In the genomic region with DNA sequence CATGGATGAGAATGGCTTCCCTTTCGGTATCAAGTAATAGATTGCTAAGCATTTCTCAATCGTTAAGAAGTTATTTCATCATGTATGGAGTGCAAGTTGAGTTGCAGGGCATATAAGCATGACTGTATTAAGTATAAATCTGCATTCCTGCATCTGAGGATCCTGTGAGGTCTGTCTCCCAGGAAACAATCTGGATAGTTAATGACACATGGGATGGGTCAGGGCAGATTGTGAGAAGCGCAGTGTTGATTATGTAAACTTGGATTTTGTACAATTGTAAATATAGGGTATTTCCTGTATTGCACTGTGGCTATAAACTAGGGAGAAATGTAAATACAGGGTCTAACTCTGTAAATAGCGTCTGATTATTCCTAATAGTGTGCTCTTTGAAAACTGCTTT, we compare ENCODE assay signal across 25 cellular contexts.
DNase-seq lines count a peak whose midpoint lies in the region; ATAC-seq, FAIRE-seq and TF ChIP-seq lines count a peak whose summit lies in the region.
"Had no signal": no experiment of that assay in that cellular context is flagged by ENCODE, and none has a peak within 500 bp of the region (broad histone marks: within the 10 kb centered on the region; RNA-seq: fewer than 3 reads in every experiment).

No MANE protein-coding gene starts in this region.

- H4K8ac ChIP-seq in IMR-90 (ENCODE audit: low read depth in 2 of 2, low read length in 2 of 2): no peak overlapping the region

- TF ChIP-seq CTCF in IMR-90 (conservative IDR thresholded peaks at IDR 0.05; ENCODE audit: low read depth, low read length): no peak
- TF ChIP-seq CTCF in astrocyte of the spinal cord (IDR thresholded peaks at IDR 0.05; ENCODE audit: low read depth, low read length): no peak
- TF ChIP-seq CTCF in fibroblast of the aortic adventitia (IDR thresholded peaks at IDR 0.05; ENCODE audit: insufficient read depth, low read length): no peak
- TF ChIP-seq CTCF in gastroesophageal sphincter (IDR thresholded peaks at IDR 0.05): no peak
- TF ChIP-seq CTCF in CD14-positive monocyte (IDR thresholded peaks at IDR 0.05): no peak

- POLR2A ChIA-PET in IMR-90 (lab: Charles Lee; ENCODE audit: unreplicated experiment): no interaction called here

- no peaks in the 10 kb centered on the region for H3K27me3 ChIP-seq in IMR-90 (ENCODE audit: control insufficient read depth, insufficient read depth, low read length)
- no peaks in the 10 kb centered on the region for H3K27me3 ChIP-seq in small intestine (ENCODE audit: control insufficient read depth in 2 of 2, insufficient read depth in 2 of 2, low read length in 2 of 2)
- no peaks in the 10 kb centered on the region for H3K27me3 ChIP-seq in gastroesophageal sphincter
- H3K27me3 ChIP-seq: cardiac muscle cell, left lung, ovary, Peyer's patch, testis had no signal

- H2BK120ac ChIP-seq in IMR-90 (ENCODE audit: low read depth, low read length): no peak overlapping the region

- in situ Hi-C loops in IMR-90 (cut with MboI; ENCODE audit: low sequenced_read_pairs): no loop called here
- in situ Hi-C loops in astrocyte of the spinal cord (cut with HindIII; ENCODE audit: low sequenced_read_pairs): no loop called here

- H3K79me1 ChIP-seq in IMR-90 (ENCODE audit: low read depth in 1 of 2, low read length in 2 of 2): no peaks in the 10 kb centered on the region

- H2AK9ac ChIP-seq in IMR-90 (replicated peaks; ENCODE audit: low read depth, low read length, poor library complexity): no peak overlapping the region

- CTCF ChIA-PET in IMR-90 (lab: Yijun Ruan, JAX): no interaction called here

- H3K27me3 Mint-ChIP-seq in CD14-positive monocyte (ENCODE audit: low read depth in 3 of 3): no peaks in the 10 kb centered on the region
- H3K27me3 Mint-ChIP-seq: activated naive CD4-positive, alpha-beta T cell treated with anti-CD3 and anti-CD28 coated beads, Interleukin-2, amount 10 ng/mL, durations not matched to agents 7 days and 5 days had no signal

- H3K36me3 ChIP-seq in IMR-90 (ENCODE audit: control insufficient read depth, insufficient read depth, low read length) (no peaks in the 10 kb centered on the region), small intestine (ENCODE audit: control insufficient read depth in 2 of 2, insufficient read depth in 2 of 2, low read length in 2 of 2) (no peaks in the 10 kb centered on the region), gastroesophageal sphincter (no peaks in the 10 kb centered on the region)
- H3K36me3 ChIP-seq: cardiac muscle cell, left lung, ovary, Peyer's patch had no signal

- H3K4me1 ChIP-seq in IMR-90 (ENCODE audit: control insufficient read depth, insufficient read depth, low read length) (peaks cover 13% of the 10 kb centered on the region), small intestine (ENCODE audit: control insufficient read depth in 2 of 2, insufficient read depth in 1 of 2, low read depth in 1 of 2, low read length in 1 of 2) (peaks cover 5 to 6% of the 10 kb centered on the region in 2 donors), gastroesophageal sphincter (peaks cover 20 to 56% (median 22%) of the 10 kb centered on the region in 3 donors)

- H3K4ac ChIP-seq in IMR-90 (ENCODE audit: low read depth, low read length): no peak overlapping the region

- H3K56ac ChIP-seq in IMR-90 (ENCODE audit: extremely low read depth, insufficient read depth, low read length): no peak overlapping the region

- no peak overlapping the region for H3K14ac ChIP-seq in IMR-90 (replicated peaks; ENCODE audit: low read depth, low read length)

- dilution Hi-C loops in IMR-90 (cut with HindIII; ENCODE audit: low sequenced_read_pairs, unreplicated experiment): no loop called here

- no peak overlapping the region for H3K18ac ChIP-seq in IMR-90 (ENCODE audit: low read depth, low read length)

- WGBS in IMR-90 (ENCODE audit: extremely low coverage in 2 of 2, insufficient read length in 1 of 2), 2 experiments: no CpG with 5 or more reads among the region's 4 CpGs
- WGBS in small intestine, 3 donors: 40 to 49% (median 47%) methylated on average over 4 of the region's 4 CpGs
- 48 to 51% methylated on average over 4 of the region's 4 CpGs for WGBS in gastroesophageal sphincter (ENCODE audit: low coverage in 1 of 2), 2 donors

- TF ChIP-seq POLR2A in IMR-90 (IDR thresholded peaks at IDR 0.05; ENCODE audit: low read depth, low read length) (no peak), gastroesophageal sphincter (IDR thresholded peaks at IDR 0.05) (no peak)

- no peak overlapping the region for H4K91ac ChIP-seq in IMR-90 (ENCODE audit: insufficient read depth, low read depth, low read length)

- H3K36me3 Mint-ChIP-seq in CD14-positive monocyte: peaks cover 6 to 32% of the 10 kb centered on the region in 2 donors
- H3K36me3 Mint-ChIP-seq: activated naive CD4-positive, alpha-beta T cell treated with anti-CD3 and anti-CD28 coated beads, Interleukin-2, amount 10 ng/mL, durations not matched to agents 7 days and 5 days had no signal

- DNase-seq in IMR-90: peak; percentile 62
- DNase-seq in astrocyte of the spinal cord (ENCODE audit: low read depth, low spot score): peak; percentile 27
- DNase-seq in fibroblast of the aortic adventitia (ENCODE audit: low read depth): peak; percentile 22
- peak; percentile 21 for DNase-seq in small intestine
- DNase-seq in CD14-positive monocyte (ENCODE audit: low spot score): no peak
- DNase-seq: activated CD4-positive, alpha-beta T cell treated with anti-CD3 and anti-CD28 coated beads, Interleukin-2, amount 50 U/mL, for 48 hours; activated naive CD4-positive, alpha-beta T cell treated with anti-CD3 and anti-CD28 coated beads, Interleukin-2, amount 10 ng/mL, durations not matched to agents 7 days and 5 days; activated T-cell treated with anti-CD3 and anti-CD28 coated beads, Interleukin-2, amount 50 U/mL, for 1 hour; AML-193; Calu3; effector CD4-positive, alpha-beta T cell; GDM1; left lung; ovary; Peyer's patch; stimulated activated CD4-positive, alpha-beta T cell treated with anti-CD3 and anti-CD28 coated beads, Interleukin-4, amount 100 ng/mL, for 4 hours; stimulated activated CD8-positive, alpha-beta memory T cell treated with anti-CD3 and anti-CD28 coated beads, Interleukin-4, amount 100 ng/mL, for 48 hours; testis had no signal

- no TSS peak for BruUV-seq in IMR-90 (replicated peaks; lab: Mats Ljungman, UMichigan)

- H3K9me3 ChIP-seq in IMR-90 (ENCODE audit: control insufficient read depth, insufficient read depth, low read length): no peaks in the 10 kb centered on the region
- H3K9me3 ChIP-seq in small intestine (ENCODE audit: control insufficient read depth, low read depth): no peaks in the 10 kb centered on the region
- no peaks in the 10 kb centered on the region for H3K9me3 ChIP-seq in gastroesophageal sphincter
- H3K9me3 ChIP-seq: ovary, Peyer's patch, testis had no signal

- peaks cover 38% of the 10 kb centered on the region for H3K4me1 Mint-ChIP-seq in CD14-positive monocyte
- H3K4me1 Mint-ChIP-seq: activated naive CD4-positive, alpha-beta T cell treated with anti-CD3 and anti-CD28 coated beads, Interleukin-2, amount 10 ng/mL, durations not matched to agents 7 days and 5 days had no signal

- H3K27ac ChIP-seq in IMR-90 (ENCODE audit: insufficient read depth, low read length): no peak overlapping the region
- H3K27ac ChIP-seq in small intestine (ENCODE audit: low read depth in 1 of 2, low read length in 1 of 2): no peak overlapping the region
- H3K27ac ChIP-seq in gastroesophageal sphincter: no peak overlapping the region
- H3K27ac ChIP-seq: cardiac muscle cell, left lung, ovary, Peyer's patch, testis had no signal

- H4K5ac ChIP-seq in IMR-90 (ENCODE audit: low read depth, low read length): no peak overlapping the region

- peak; percentile 75 for ATAC-seq in IMR-90 (ENCODE audit: low read depth)
- ATAC-seq in gastroesophageal sphincter: no peak
- ATAC-seq in HG03520 (IDR thresholded peaks at IDR 0.05; ENCODE audit: unreplicated experiment): no peak
- no peak for ATAC-seq in GM19463 (IDR thresholded peaks at IDR 0.05; ENCODE audit: unreplicated experiment)
- ATAC-seq: GM12878, K562, left lung, SK-N-SH treated with all-trans-retinoic acid at 6 μM for 48 hours had no signal

- H3K27ac Mint-ChIP-seq in CD14-positive monocyte: peak overlapping the region in 1 of 7 donors; percentile 29
- H3K27ac Mint-ChIP-seq: activated naive CD4-positive, alpha-beta T cell treated with anti-CD3 and anti-CD28 coated beads, Interleukin-2, amount 10 ng/mL, durations not matched to agents 7 days and 5 days had no signal

- H3K4me3 Mint-ChIP-seq in CD14-positive monocyte: no peak overlapping the region
- H3K4me3 Mint-ChIP-seq: activated naive CD4-positive, alpha-beta T cell treated with anti-CD3 and anti-CD28 coated beads, Interleukin-2, amount 10 ng/mL, durations not matched to agents 7 days and 5 days had no signal

- H2BK5ac ChIP-seq in IMR-90 (ENCODE audit: low read depth, low read length, poor library complexity, severe bottlenecking): no peak overlapping the region

- no peak overlapping the region for H2AK5ac ChIP-seq in IMR-90 (ENCODE audit: low read depth, low read length)

- no peak for TF ChIP-seq RAD21 in IMR-90 (IDR thresholded peaks at IDR 0.05; ENCODE audit: low read length)

- H2AFZ ChIP-seq in IMR-90 (replicated peaks; ENCODE audit: low read length, poor library complexity): no peak overlapping the region

- no peak for FAIRE-seq in small intestine (lab: Jason Lieb, UNC)
- FAIRE-seq: GM12878, K562 had no signal

- peaks cover 16% of the 10 kb centered on the region for H3K9me1 ChIP-seq in IMR-90 (ENCODE audit: insufficient read depth, low read length)

- H3K4me2 ChIP-seq in IMR-90 (ENCODE audit: low read depth, low read length): peak overlapping the region; percentile 61; the same call in 1 of the 2 replicates

- H3K9me3 Mint-ChIP-seq in CD14-positive monocyte: peaks cover 0 to 4% (median 3%) of the 10 kb centered on the region in 7 donors

- no peak overlapping the region for H3K4me3 ChIP-seq in IMR-90 (ENCODE audit: insufficient read depth, low read depth, low read length)
- no peak overlapping the region for H3K4me3 ChIP-seq in astrocyte of the spinal cord (ENCODE audit: low read depth, low read length)
- no peak overlapping the region for H3K4me3 ChIP-seq in fibroblast of the aortic adventitia (ENCODE audit: low read depth, low read length)
- no peak overlapping the region for H3K4me3 ChIP-seq in small intestine (ENCODE audit: low read depth in 1 of 2, low read length in 2 of 2)
- no peak overlapping the region for H3K4me3 ChIP-seq in gastroesophageal sphincter
- H3K4me3 ChIP-seq: cardiac muscle cell, GM12878, K562, left lung, ovary, Peyer's patch, testis had no signal

- no peak overlapping the region for H3K9ac ChIP-seq in IMR-90 (ENCODE audit: low read depth, low read length)

- H2BK20ac ChIP-seq in IMR-90 (ENCODE audit: low read depth, low read length): no peak overlapping the region

- TF ChIP-seq EP300 in gastroesophageal sphincter (IDR thresholded peaks at IDR 0.05): no peak

- peaks cover 8% of the 10 kb centered on the region for H4K20me1 ChIP-seq in IMR-90 (ENCODE audit: insufficient read depth, low read length)

- intact Hi-C loops in IMR-90 (cut with micrococcal nuclease) (no loop called here), CD14-positive monocyte (cut with micrococcal nuclease) (no loop called here)

- no peak overlapping the region for H2BK15ac ChIP-seq in IMR-90 (ENCODE audit: low read depth, low read length)

- no peak overlapping the region for H3K23ac ChIP-seq in IMR-90 (ENCODE audit: low read depth, low read length)

TF ChIP-seq in IMR-90, 13 proteins besides CTCF, POLR2A, EP300 and RAD21 (continues in another document):
- TF ChIP-seq FOS (IDR thresholded peaks at IDR 0.05; ENCODE audit: low read depth, low read length) (no peak), CEBPB (IDR thresholded peaks at IDR 0.05; ENCODE audit: low read depth, low read length) (peak; percentile 89)
